In genomic region chr22:19986410-19987341, GRCh38 we compare ENCODE assay signal across 7 cellular contexts. TPM values are rescaled to one million over a fixed set of nuclear protein-coding genes. Genes with fewer than 3 reads are reported as not detected.
DNase-seq lines count a peak whose midpoint lies in the region; ATAC-seq and TF ChIP-seq lines count a peak whose summit lies in the region.

No MANE protein-coding gene starts in this region.

- no peaks in the 10 kb centered on the region for H3K79me2 ChIP-seq in Loucy (ENCODE audit: insufficient read depth, low read length)

- H3K36me3 Mint-ChIP-seq in T-cell (no peaks in the 10 kb centered on the region), progenitor cell of endocrine pancreas (ENCODE audit: insufficient read depth) (no peaks in the 10 kb centered on the region)

- peak overlapping the region; percentile 73 for H3K9ac ChIP-seq in Loucy (ENCODE audit: low read depth, low read length, poor library complexity, severe bottlenecking)

- H3F3A ChIP-seq in Loucy (ENCODE audit: low read depth), result no peaks in the 10 kb centered on the region

- H3K4me3 Mint-ChIP-seq in T-cell, result peak overlapping the region; percentile 49 to 70 (median 70)
- H3K4me3 Mint-ChIP-seq in progenitor cell of endocrine pancreas (ENCODE audit: low read depth), result peak overlapping the region; percentile 79

- no peaks in the 10 kb centered on the region for H3K27me3 Mint-ChIP-seq in T-cell
- no peaks in the 10 kb centered on the region for H3K27me3 Mint-ChIP-seq in progenitor cell of endocrine pancreas

- H3K27ac Mint-ChIP-seq in T-cell (no peak overlapping the region), progenitor cell of endocrine pancreas (peak overlapping the region; percentile 59)

- no peaks in the 10 kb centered on the region for H3K27me3 ChIP-seq in Loucy (ENCODE audit: insufficient read depth, low read length, poor library complexity, severe bottlenecking)
- no peaks in the 10 kb centered on the region for H3K27me3 ChIP-seq in left ventricle myocardium inferior (ENCODE audit: low read depth)

- H3K9me3 ChIP-seq in Loucy (ENCODE audit: insufficient read depth, low read depth, low read length) (no peaks in the 10 kb centered on the region), left ventricle myocardium inferior (replicated peaks) (no peaks in the 10 kb centered on the region)

- peak overlapping the region; percentile 89 for H3K4me2 ChIP-seq in Loucy (ENCODE audit: low read depth, low read length, poor library complexity, severe bottlenecking)

- CTCF ChIA-PET in T-cell (lab: Charles Lee), result no interaction called here

- H4K20me1 ChIP-seq in Loucy (ENCODE audit: insufficient read depth, low read length, poor library complexity, severe bottlenecking), result no peaks in the 10 kb centered on the region

- peak; percentile 84 to 92 (median 85) for ATAC-seq in T-cell (replicated peaks in 1 of 4)

- peak; percentile 99 for DNase-seq in GM13977 (ENCODE audit: low spot score)
- peak in 32 of 34 experiments; percentile 19 to 64 (median 40) for DNase-seq in T-cell
- peak in 38 of 56 donors; percentile 25 to 81 (median 46) for DNase-seq in amygdala (lab: John Stamatoyannopoulos, UW)
- peak; percentile 80 for DNase-seq in left ventricle myocardium inferior
- peak; percentile 69 for DNase-seq in progenitor cell of endocrine pancreas (ENCODE audit: low spot score, unreplicated experiment)
- peak; percentile 73 for DNase-seq in ureter (ENCODE audit: low spot score)

- peak overlapping the region; percentile 87 for H2AFZ ChIP-seq in Loucy (ENCODE audit: low read length)

- in situ Hi-C loops in GM13977 (cut with MboI; ENCODE audit: low pct_unique_long_range_greater_than_20kb, low sequenced_read_pairs, unreplicated experiment), result no loop called here

- peaks cover 0 to 3% (median 3%) of the 10 kb centered on the region in 3 donors for H3K4me1 Mint-ChIP-seq in T-cell
- H3K4me1 Mint-ChIP-seq in progenitor cell of endocrine pancreas (ENCODE audit: low read depth), result peaks cover 6% of the 10 kb centered on the region

- H3K9me3 Mint-ChIP-seq in T-cell (no peaks in the 10 kb centered on the region), progenitor cell of endocrine pancreas (ENCODE audit: low read depth) (no peaks in the 10 kb centered on the region)

- H3K36me3 ChIP-seq in Loucy (ENCODE audit: insufficient read depth, low read length) (no peaks in the 10 kb centered on the region), left ventricle myocardium inferior (peaks cover 3% of the 10 kb centered on the region)

- H3K4me3 ChIP-seq in Loucy (ENCODE audit: low read length, poor library complexity, severe bottlenecking), result peak overlapping the region; percentile 81
- peak overlapping the region; percentile 94 for H3K4me3 ChIP-seq in left ventricle myocardium inferior

- H3K9me2 ChIP-seq in Loucy (replicated peaks; ENCODE audit: low read depth, low read length), result no peaks in the 10 kb centered on the region

- H3K4me1 ChIP-seq in Loucy (ENCODE audit: insufficient read depth, low read length, poor library complexity, severe bottlenecking), result peaks cover 2% of the 10 kb centered on the region
- peaks cover 79% of the 10 kb centered on the region for H3K4me1 ChIP-seq in left ventricle myocardium inferior

- intact Hi-C loops in left ventricle myocardium inferior (cut with micrococcal nuclease), result no loop called here

- H3K27ac ChIP-seq in left ventricle myocardium inferior (replicated peaks), result peak overlapping the region; percentile 94

- TF ChIP-seq CTCF in GM13977 (IDR thresholded peaks at IDR 0.05; ENCODE audit: extremely low read depth, insufficient read depth, missing control alignments), result no peak
- TF ChIP-seq CTCF in Loucy (conservative IDR thresholded peaks at IDR 0.05; ENCODE audit: low read length), result no peak
- no peak for TF ChIP-seq CTCF in left ventricle myocardium inferior (IDR thresholded peaks at IDR 0.05; ENCODE audit: borderline replicate concordance)
- no peak for TF ChIP-seq CTCF in progenitor cell of endocrine pancreas (IDR thresholded peaks at IDR 0.05; ENCODE audit: unreplicated experiment)

- POLR2A ChIA-PET in T-cell (lab: Charles Lee), result no interaction called here

RNA-seq across cellular contexts. Expression of gene ARVCF, which starts 29.9 kb away (rescaled TPM):
- total RNA-seq in T-cell (1 to 10 TPM; 2.5 to 8.6 (median 6.4) TPM), left ventricle myocardium inferior (25.4 TPM), progenitor cell of endocrine pancreas (95.3 and 101 TPM in 2 replicates), ureter (11.5 TPM)

RNA-seq across cellular contexts. Expression of gene TANGO2, which starts 34.2 kb away (rescaled TPM):
- total RNA-seq in T-cell, result 10 to 100 TPM; 29.9 to 48.4 (median 43.7) TPM
- total RNA-seq in left ventricle myocardium inferior, result 71.7 TPM
- 19.9 and 21.8 TPM in 2 replicates for total RNA-seq in progenitor cell of endocrine pancreas
- total RNA-seq in ureter, result 28.8 TPM

RNA-seq across cellular contexts. Expression of gene TXNRD2, which starts 45.1 kb away (rescaled TPM):
- total RNA-seq in T-cell, result 10 to 100 TPM; 26.5 to 47.4 (median 28.7) TPM
- 35.2 TPM for total RNA-seq in left ventricle myocardium inferior
- total RNA-seq in progenitor cell of endocrine pancreas, result 14.0 and 14.3 TPM in 2 replicates
- 41.6 TPM for total RNA-seq in ureter

RNA-seq across cellular contexts. Expression of gene COMT, which starts 45.1 kb away (rescaled TPM):
- total RNA-seq in T-cell (10 to 100 TPM; 30.6 to 53.1 (median 50.5) TPM), left ventricle myocardium inferior (81.5 TPM), progenitor cell of endocrine pancreas (48.7 and 58.2 TPM in 2 replicates), ureter (202 TPM)

Comparison
In these comparisons a context has a peak if more than half of its experiments do, and no peak if none do; other contexts are left out.
1. Peak in every context shown above with its lines: DNase-seq, ATAC-seq, H3K4me3 ChIP-seq and H3K27ac ChIP-seq.
2. DNase-seq: peak in every context shown above with its lines; median percentile 99 in GM13977; 80 in left ventricle myocardium inferior; 73 in ureter; 69 in progenitor cell of endocrine pancreas; 46 in amygdala; 40 in T-cell.